Comparison of ENCODE assay signal across 8 cellular contexts in the genomic region with DNA sequence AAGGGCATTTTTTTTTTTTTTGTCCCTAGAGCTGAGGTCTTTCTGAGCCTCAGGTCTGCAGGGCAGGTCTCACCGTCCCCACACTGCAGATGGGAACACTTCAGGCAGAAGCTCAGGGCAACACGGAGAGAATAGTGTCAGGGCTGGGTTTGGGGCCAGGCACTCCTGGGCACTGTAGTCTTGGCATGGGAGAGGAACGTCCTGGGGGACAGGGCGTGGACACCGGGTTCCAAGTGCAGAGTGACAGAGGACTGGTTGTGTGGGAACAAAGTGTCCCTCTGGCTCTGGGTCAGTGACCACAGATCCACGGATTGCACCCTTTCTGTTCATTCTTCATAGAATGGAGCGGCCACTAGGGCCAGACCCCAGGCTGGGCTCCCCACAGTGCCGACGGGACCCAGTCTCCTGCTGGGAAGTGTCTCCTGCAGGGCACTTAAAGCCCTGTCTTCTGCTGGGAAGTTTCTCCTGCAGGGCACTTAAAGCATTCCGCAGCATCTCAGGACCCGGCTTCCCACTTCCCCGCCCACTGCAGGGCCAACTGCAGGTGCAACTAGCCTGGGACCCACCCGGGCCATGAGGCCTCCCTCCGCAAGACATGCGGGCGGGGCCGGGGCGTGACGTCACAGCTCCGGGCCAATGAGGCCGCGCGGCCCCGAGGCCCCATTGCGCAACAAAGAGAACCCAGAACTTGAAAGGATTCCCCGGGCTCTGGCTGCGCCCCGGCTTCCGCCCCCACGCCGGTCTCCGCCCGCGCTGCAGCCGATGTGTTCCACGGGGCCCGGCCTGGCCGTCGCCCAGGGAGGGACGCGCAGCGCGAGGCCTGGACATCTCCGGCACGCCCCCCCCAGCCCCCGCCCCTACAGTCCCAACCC. TPM values are rescaled to one million over a fixed set of nuclear protein-coding genes. Genes with fewer than 3 reads are reported as not detected.
A peak's percentile ranks its signal among the peaks of the same experiment; 100 is the strongest.
DNase-seq lines count a peak whose midpoint lies in the region; ATAC-seq, FAIRE-seq and TF ChIP-seq lines count a peak whose summit lies in the region.

No MANE protein-coding gene starts in this region.

- H3K4me1 ChIP-seq in SJSA1 (replicated peaks) (peaks cover 14% of the 10 kb centered on the region), pancreas (no peaks in the 10 kb centered on the region), thymus (ENCODE audit: control insufficient read depth, insufficient read depth, low read length) (peaks cover 13% of the 10 kb centered on the region)

- H3K36me3 ChIP-seq in SJSA1 (no peaks in the 10 kb centered on the region; the same call in 1 of the 2 replicates), pancreas (no peaks in the 10 kb centered on the region), thymus (ENCODE audit: control insufficient read depth, insufficient read depth) (no peaks in the 10 kb centered on the region)

- 8 to 10% methylated on average over 42 to 46 of the region's 46 CpGs for WGBS in pancreas, 2 donors
- WGBS in thymus, result 9% methylated on average over 46 of the region's 46 CpGs

- intact Hi-C loops in pancreas (cut with DNase I), result no loop called here

- peaks cover 22% of the 10 kb centered on the region for H3K27me3 ChIP-seq in SJSA1 (replicated peaks)
- no peaks in the 10 kb centered on the region for H3K27me3 ChIP-seq in pancreas
- peaks cover 8% of the 10 kb centered on the region for H3K27me3 ChIP-seq in thymus (ENCODE audit: control insufficient read depth, insufficient read depth)

- H3K4me3 ChIP-seq in GM12865 (ENCODE audit: low read depth, low read length) (peak overlapping the region; percentile 73), SJSA1 (peak overlapping the region; percentile 35), pancreas (peak overlapping the region; percentile 12 to 55 (median 24)), thymus (ENCODE audit: low read length) (peak overlapping the region; percentile 71)

- DNase-seq in GM12865 (ENCODE audit: low read depth) (peak; percentile 82), HS-27A (ENCODE audit: low read depth) (peak; percentile 31), SJSA1 (ENCODE audit: low read depth in 1 of 2, low spot score in 2 of 2) (peak in 1 of 2 experiments; percentile 46), activated gamma-delta T cell (lab: John Stamatoyannopoulos, UW) (peak; percentile 69), foreskin melanocyte (peak; percentile 56), pancreas (peak in 5 of 6 donors; percentile 51 to 82 (median 59)), globus pallidus (ENCODE audit: low spot score) (no peak)

- H3K27ac ChIP-seq in SJSA1, result no peak overlapping the region
- H3K27ac ChIP-seq in pancreas, result no peak overlapping the region
- no peak overlapping the region for H3K27ac ChIP-seq in thymus (ENCODE audit: low read depth)

- TF ChIP-seq CTCF in GM12865 (IDR thresholded peaks at IDR 0.05; ENCODE audit: insufficient read depth, low read depth, low read length, missing control alignments), result no peak
- TF ChIP-seq CTCF in pancreas (IDR thresholded peaks at IDR 0.05), result no peak

- ATAC-seq in pancreas, result peak; percentile 50 to 79 (median 75)

- no peaks in the 10 kb centered on the region for H3K9me3 ChIP-seq in SJSA1 (replicated peaks)
- H3K9me3 ChIP-seq in pancreas, result no peaks in the 10 kb centered on the region
- no peaks in the 10 kb centered on the region for H3K9me3 ChIP-seq in thymus (ENCODE audit: control insufficient read depth)

- FAIRE-seq in pancreas (lab: Jason Lieb, UNC), result no peak

RNA-seq across cellular contexts. Expression of gene GPR153, which starts 1.2 kb away (rescaled TPM):
- total RNA-seq in SJSA1 (2014; rRNA removed; shearing (Covaris generic)), result 0.32 TPM in 1 of 2 replicates, not detected in the other
- 1 to 10 TPM in 2 of 6 donors, under 1 TPM in 4; 0.19 to 5.1 (median 0.78) TPM for total RNA-seq in pancreas
- polyA plus RNA-seq in pancreas (1 to 10 TPM in 1 of 2 donors, under 1 TPM in 1; 0.99 to 1.0 TPM), thymus (5.6 TPM)

RNA-seq across cellular contexts. Expression of gene HES3, which starts 15.7 kb away (rescaled TPM):
- not detected in 2 replicates for total RNA-seq in SJSA1 (2014; rRNA removed; shearing (Covaris generic))
- total RNA-seq in pancreas, result not detected
- polyA plus RNA-seq in pancreas, result not detected
- not detected for polyA plus RNA-seq in thymus

RNA-seq across cellular contexts. Expression of gene ICMT, which starts 24.0 kb away (rescaled TPM):
- 114 and 140 TPM in 2 replicates for total RNA-seq in SJSA1 (2014; rRNA removed; shearing (Covaris generic))
- 10 to 100 TPM; 13.4 to 26.4 (median 21.5) TPM for total RNA-seq in pancreas
- polyA plus RNA-seq in pancreas (10 to 100 TPM in 1 of 2 donors, 1 to 10 TPM in 1; 8.3 to 16.0 TPM), thymus (21.3 TPM)

RNA-seq across cellular contexts. Expression of gene RNF207, which starts 53.8 kb away (rescaled TPM):
- 5.4 and 27.3 TPM in 2 replicates for total RNA-seq in SJSA1 (2014; rRNA removed; shearing (Covaris generic))
- total RNA-seq in pancreas, result 10 to 100 TPM in 5 of 6 donors, 1 to 10 TPM in 1; 7.1 to 21.6 (median 12.5) TPM
- polyA plus RNA-seq in pancreas (10 to 100 TPM; 26.2 to 52.8 TPM), thymus (18.8 TPM)
